In the genomic region with DNA sequence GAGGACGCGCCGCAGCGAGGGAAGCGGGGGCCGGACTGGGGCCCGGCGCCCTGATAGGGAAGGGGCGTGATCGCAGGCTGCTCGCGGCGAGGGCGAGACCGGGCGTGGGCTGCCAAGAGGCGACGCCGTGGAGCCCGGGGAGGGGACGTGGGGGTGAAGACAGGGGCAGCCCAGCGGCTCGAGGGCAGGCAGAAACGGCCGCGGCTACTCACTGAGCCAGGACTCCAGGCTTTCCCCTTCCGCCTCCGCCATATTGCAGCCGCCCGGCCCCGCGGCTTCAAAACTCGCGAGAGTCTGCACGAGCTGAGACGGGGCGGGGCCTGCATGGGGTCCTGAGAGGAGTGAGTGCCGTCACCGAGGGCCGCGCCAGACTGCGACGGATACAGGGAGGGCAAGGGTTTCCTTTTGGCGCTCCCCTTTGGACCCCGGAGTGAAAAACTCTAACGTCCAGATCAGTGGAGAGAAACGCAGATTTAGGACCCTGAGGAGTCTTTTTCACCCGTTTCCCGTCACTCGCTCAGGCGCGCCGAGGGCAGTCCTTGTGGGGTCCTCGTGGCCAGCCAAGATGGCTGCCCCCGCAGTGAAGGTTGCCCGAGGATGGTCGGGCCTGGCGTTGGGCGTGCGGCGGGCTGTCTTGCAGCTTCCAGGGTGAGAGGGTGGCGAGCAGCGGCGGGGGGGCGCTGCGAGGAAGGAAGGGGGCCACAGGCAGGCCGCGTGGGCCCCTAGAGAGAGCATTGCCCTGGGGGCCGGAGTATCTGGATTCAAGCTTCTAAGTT, we compare ENCODE assay signal across 8 cellular contexts. TPM values are rescaled to one million over a fixed set of nuclear protein-coding genes. Genes with fewer than 3 reads are reported as not detected.
DNase-seq lines count a peak whose midpoint lies in the region; ATAC-seq, FAIRE-seq and TF ChIP-seq lines count a peak whose summit lies in the region.

A gene with protein sequence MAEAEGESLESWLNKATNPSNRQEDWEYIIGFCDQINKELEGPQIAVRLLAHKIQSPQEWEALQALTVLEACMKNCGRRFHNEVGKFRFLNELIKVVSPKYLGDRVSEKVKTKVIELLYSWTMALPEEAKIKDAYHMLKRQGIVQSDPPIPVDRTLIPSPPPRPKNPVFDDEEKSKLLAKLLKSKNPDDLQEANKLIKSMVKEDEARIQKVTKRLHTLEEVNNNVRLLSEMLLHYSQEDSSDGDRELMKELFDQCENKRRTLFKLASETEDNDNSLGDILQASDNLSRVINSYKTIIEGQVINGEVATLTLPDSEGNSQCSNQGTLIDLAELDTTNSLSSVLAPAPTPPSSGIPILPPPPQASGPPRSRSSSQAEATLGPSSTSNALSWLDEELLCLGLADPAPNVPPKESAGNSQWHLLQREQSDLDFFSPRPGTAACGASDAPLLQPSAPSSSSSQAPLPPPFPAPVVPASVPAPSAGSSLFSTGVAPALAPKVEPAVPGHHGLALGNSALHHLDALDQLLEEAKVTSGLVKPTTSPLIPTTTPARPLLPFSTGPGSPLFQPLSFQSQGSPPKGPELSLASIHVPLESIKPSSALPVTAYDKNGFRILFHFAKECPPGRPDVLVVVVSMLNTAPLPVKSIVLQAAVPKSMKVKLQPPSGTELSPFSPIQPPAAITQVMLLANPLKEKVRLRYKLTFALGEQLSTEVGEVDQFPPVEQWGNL (minus strand): TSS at position 271 of the 776 bp plus-strand sequence. CDS start 19 bp downstream, at position 252.
A gene (plus strand): TSS at position 544 of the 776 bp plus-strand sequence. CDS start 22 bp downstream, at position 566.

- H3K4me1 ChIP-seq in psoas muscle = peaks cover 30% of the 10 kb centered on the region
- peaks cover 2% of the 10 kb centered on the region for H3K4me1 ChIP-seq in urinary bladder (ENCODE audit: insufficient read depth)

- DNase-seq in GM12892 (ENCODE audit: insufficient read length) = peak; percentile 94
- peak; percentile 69 for DNase-seq in NCI-H1694 (lab: John Stamatoyannopoulos, UW)
- DNase-seq in amniotic epithelial cell (ENCODE audit: low read depth) = peak; percentile 84
- peak; percentile 97 for DNase-seq in left cardiac atrium
- peak; percentile 97 to 98 for DNase-seq in psoas muscle

- H3K9me3 ChIP-seq in psoas muscle = no peaks in the 10 kb centered on the region

- H3K27ac ChIP-seq in psoas muscle (peak within 1 kb of the TSS; percentile 96), urinary bladder (ENCODE audit: low read depth) (peak within 1 kb of the TSS; percentile 89)

- TF ChIP-seq CTCF in psoas muscle (IDR thresholded peaks at IDR 0.05) = no peak

- WGBS in psoas muscle, 3 donors = 0% methylated on average over 62 to 69 of the region's 69 CpGs
- under 1% methylated on average over 67 of the region's 69 CpGs for WGBS in urinary bladder

- H3K4me3 ChIP-seq in psoas muscle = peak within 1 kb of the TSS; percentile 98
- H3K4me3 ChIP-seq in urinary bladder (ENCODE audit: low read depth, low read length) = peak within 1 kb of the TSS; percentile 88

- intact Hi-C loops in T-helper 1 cell treated with Interleukin-12 subunit alpha and Interleukin-12 subunit beta and Interleukin-4 antibody, amounts not matched to agents 30 ng/mL and 1 ng/mL, for 36 hours (cut with micrococcal nuclease) = loop anchor here (1.0 to 5.0 kb wide), 13 partner anchors 9 to 596 kb away; a partner anchor contains a TSS
- intact Hi-C loops in left cardiac atrium (cut with DNase I) (no loop called here), psoas muscle (cut with DNase I) (no loop called here)

- H3K36me3 ChIP-seq in psoas muscle (ENCODE audit: insufficient read depth in 1 of 2, low read depth in 1 of 2) = peaks cover 3 to 40% of the 10 kb centered on the region in 2 donors
- peaks cover 5% of the 10 kb centered on the region for H3K36me3 ChIP-seq in urinary bladder (ENCODE audit: insufficient read depth)

- ATAC-seq in HG02884 (IDR thresholded peaks at IDR 0.05; ENCODE audit: unreplicated experiment) (peak; percentile 85), left cardiac atrium (peak; percentile 98), psoas muscle (peak; percentile 97 to 99 (median 98))

- peak; percentile 86 for TF ChIP-seq POLR2A in GM12892 (IDR thresholded peaks at IDR 0.05; ENCODE audit: low read depth, low read length)

- peak; percentile 94 for FAIRE-seq in GM12892 (lab: Jason Lieb, UNC)

- H3K27me3 ChIP-seq in psoas muscle (ENCODE audit: insufficient read depth in 3 of 3, low read length in 2 of 3) = no peaks in the 10 kb centered on the region

RNA-seq across cellular contexts. Expression of the first gene that starts in this region (rescaled TPM):
- 48.1 TPM for polyA plus RNA-seq in GM12892 (2012; ENCODE audit: missing spikeins)
- total RNA-seq in T-helper 1 cell treated with Interleukin-12 subunit alpha and Interleukin-12 subunit beta and Interleukin-4 antibody, amounts not matched to agents 30 ng/mL and 1 ng/mL, for 36 hours = 80.3 and 88.6 TPM in 2 replicates
- 10 to 100 TPM; 23.0 to 24.5 TPM for total RNA-seq in left cardiac atrium
- total RNA-seq in psoas muscle = 10 to 100 TPM; 21.3 to 40.6 (median 30.2) TPM
- 10 to 100 TPM; 13.8 to 37.4 (median 27.3) TPM for polyA plus RNA-seq in psoas muscle
- total RNA-seq in urinary bladder = 15.5 TPM
- polyA plus RNA-seq in urinary bladder = 29.7 TPM

RNA-seq across cellular contexts. Expression of the second gene that starts in this region (rescaled TPM):
- 77.8 TPM for polyA plus RNA-seq in GM12892 (2012; ENCODE audit: missing spikeins)
- 66.3 and 73.3 TPM in 2 replicates for total RNA-seq in T-helper 1 cell treated with Interleukin-12 subunit alpha and Interleukin-12 subunit beta and Interleukin-4 antibody, amounts not matched to agents 30 ng/mL and 1 ng/mL, for 36 hours
- total RNA-seq in left cardiac atrium = 100 to 1,000 TPM in 1 of 2 donors, 10 to 100 TPM in 1; 85.4 to 103 TPM
- total RNA-seq in psoas muscle = 100 to 1,000 TPM; 105 to 161 (median 131) TPM
- 100 to 1,000 TPM in 2 of 3 donors, 10 to 100 TPM in 1; 98.2 to 165 (median 122) TPM for polyA plus RNA-seq in psoas muscle
- 27.0 TPM for total RNA-seq in urinary bladder
- polyA plus RNA-seq in urinary bladder = 51.8 TPM

Comparison
In these comparisons a context has a peak if more than half of its experiments do, and no peak if none do; other contexts are left out.
1. Peak in every context shown above with its lines: DNase-seq, ATAC-seq, H3K4me3 ChIP-seq and H3K27ac ChIP-seq.